ENCODE assay signal across 14 cellular contexts in the genomic region with DNA sequence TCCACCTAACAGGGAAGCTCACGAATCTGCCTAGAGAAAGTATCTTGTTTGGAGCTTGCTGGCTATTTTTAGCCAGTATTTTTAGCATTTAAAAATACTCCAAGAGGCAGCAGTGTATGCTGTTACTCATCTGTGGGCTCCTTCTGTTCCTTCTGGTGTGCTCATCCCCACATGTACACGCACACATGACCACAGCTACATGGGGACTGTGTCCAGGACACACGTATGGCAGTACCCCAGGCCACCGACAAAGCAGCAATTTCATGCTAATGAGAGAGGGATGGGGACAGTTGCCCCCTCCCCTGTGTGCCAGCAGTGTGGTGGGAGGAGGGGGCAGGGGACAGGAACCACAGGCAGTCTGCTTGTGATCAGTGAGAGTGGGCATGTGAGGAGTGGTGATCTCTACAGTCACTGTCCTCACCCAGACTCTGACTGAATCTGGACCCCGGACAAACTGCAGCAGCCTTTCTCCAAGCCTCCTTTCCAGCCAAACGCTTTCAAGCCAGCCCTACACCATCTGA. TPM values are rescaled to one million over a fixed set of nuclear protein-coding genes. Genes with fewer than 3 reads are reported as not detected.
A peak's percentile ranks its signal among the peaks of the same experiment; 100 is the strongest.
DNase-seq lines count a peak whose midpoint lies in the region; ATAC-seq and TF ChIP-seq lines count a peak whose summit lies in the region.
"Had no signal": no experiment of that assay in that cellular context is flagged by ENCODE, and none has a peak within 500 bp of the region (broad histone marks: within the 10 kb centered on the region; RNA-seq: fewer than 3 reads in every experiment).

No MANE protein-coding gene starts in this region.

- H3K4me2 ChIP-seq in mesenchymal stem cell (ENCODE audit: low read length, poor library complexity, severe bottlenecking): no peak overlapping the region

- H3K9me3 Mint-ChIP-seq in chondrocyte (ENCODE audit: low read depth): no peaks in the 10 kb centered on the region
- H3K9me3 Mint-ChIP-seq in activated T-cell treated with anti-CD3 and anti-CD28 coated beads, Interleukin-2, amount 50 U/mL, for 4 hours: no peaks in the 10 kb centered on the region

- no peak overlapping the region for H2AK5ac ChIP-seq in mesenchymal stem cell (ENCODE audit: low read length, severe bottlenecking)

- peaks cover 23% of the 10 kb centered on the region for H3K4me1 ChIP-seq in mesenchymal stem cell (ENCODE audit: control insufficient read depth, insufficient read depth, low read depth, low read length)

- peaks cover 20 to 66% of the 10 kb centered on the region in 2 experiments for H3K27me3 ChIP-seq in mesenchymal stem cell (ENCODE audit: control insufficient read depth in 1 of 2, insufficient read depth in 1 of 2, low read length in 2 of 2)

- no peaks in the 10 kb centered on the region for H3K36me3 Mint-ChIP-seq in chondrocyte (ENCODE audit: low read depth)
- H3K36me3 Mint-ChIP-seq in activated T-cell treated with anti-CD3 and anti-CD28 coated beads, Interleukin-2, amount 50 U/mL, for 4 hours (ENCODE audit: insufficient read depth): no peaks in the 10 kb centered on the region

- peaks cover 48% of the 10 kb centered on the region for H3K4me1 Mint-ChIP-seq in chondrocyte (ENCODE audit: low read depth)
- peaks cover 11% of the 10 kb centered on the region for H3K4me1 Mint-ChIP-seq in activated T-cell treated with anti-CD3 and anti-CD28 coated beads, Interleukin-2, amount 50 U/mL, for 4 hours (ENCODE audit: low read depth)

- H3K23ac ChIP-seq in mesenchymal stem cell (ENCODE audit: low read length in 2 of 2): no peak overlapping the region

- H3K18ac ChIP-seq in mesenchymal stem cell (ENCODE audit: low read depth in 1 of 2, low read length in 2 of 2): peak overlapping the region; percentile 45 to 46

- peak; percentile 20 for DNase-seq in NOMO-1 treated with DMSO at 0.1 percent for 48 hours (lab: John Stamatoyannopoulos, UW; ENCODE audit: unreplicated experiment)
- no peak for DNase-seq in NOMO-1 (lab: John Stamatoyannopoulos, UW; ENCODE audit: unreplicated experiment in 2 of 2)
- DNase-seq in chondrocyte (ENCODE audit: low spot score): no peak
- no peak for DNase-seq in mesenchymal stem cell
- peak; percentile 68 for DNase-seq in superior temporal gyrus (ENCODE audit: extremely low spot score)
- no peak for DNase-seq in NCI-H524 treated with DMSO at 0.1 percent for 48 hours (lab: John Stamatoyannopoulos, UW)
- DNase-seq in activated T-cell treated with anti-CD3 and anti-CD28 coated beads, Interleukin-2, amount 50 U/mL, for 4 hours: no peak
- DNase-seq: activated effector memory CD4-positive, alpha-beta T cell treated with anti-CD3 and anti-CD28 coated beads, Interleukin-2, amount 50 U/mL, for 16 hours; NCI-H1436 treated with DMSO at 0.1 percent for 48 hours had no signal

- H3K36me3 ChIP-seq in mesenchymal stem cell (ENCODE audit: control insufficient read depth in 1 of 2, insufficient read depth in 2 of 2, low read depth in 1 of 2, low read length in 2 of 2): no peaks in the 10 kb centered on the region

- peak overlapping the region in 1 of 2 experiments; percentile 8 for H2BK12ac ChIP-seq in mesenchymal stem cell (ENCODE audit: low read length in 2 of 2)

- no peak overlapping the region for H2AFZ ChIP-seq in mesenchymal stem cell (ENCODE audit: low read depth, low read length)

- no peak overlapping the region for H4K91ac ChIP-seq in mesenchymal stem cell (ENCODE audit: low read length)

- no peak overlapping the region for H4K8ac ChIP-seq in mesenchymal stem cell (ENCODE audit: low read length)

- H3K9ac ChIP-seq in mesenchymal stem cell (ENCODE audit: low read length): no peak overlapping the region

- H2BK15ac ChIP-seq in mesenchymal stem cell (ENCODE audit: low read depth, poor library complexity, severe bottlenecking): no peak overlapping the region

- H3K4me3 ChIP-seq in mesenchymal stem cell (ENCODE audit: insufficient read depth in 1 of 2, low read depth in 1 of 2, low read length in 2 of 2): peak overlapping the region in 1 of 2 experiments; percentile 20

- H3K27ac Mint-ChIP-seq in chondrocyte (ENCODE audit: unreplicated experiment): peak overlapping the region; percentile 63

- no peak for ATAC-seq in HG03460 (IDR thresholded peaks at IDR 0.05; ENCODE audit: unreplicated experiment)
- ATAC-seq in activated T-cell treated with anti-CD3 and anti-CD28 coated beads, Interleukin-2, amount 50 U/mL, for 4 hours: no peak
- ATAC-seq: A549, HCT116 had no signal

- TF ChIP-seq CTCF in chondrocyte (IDR thresholded peaks at IDR 0.05): no peak

- no peak overlapping the region for H3K27ac ChIP-seq in mesenchymal stem cell (ENCODE audit: low read length, poor library complexity, severe bottlenecking)
- H3K27ac ChIP-seq: HL-60, VCaP had no signal

- H3K4ac ChIP-seq in mesenchymal stem cell (ENCODE audit: low read depth in 1 of 2, low read length in 2 of 2): no peak overlapping the region

- H2BK5ac ChIP-seq in mesenchymal stem cell (ENCODE audit: low read depth, low read length, poor library complexity, severe bottlenecking): no peak overlapping the region

- peaks cover 4% of the 10 kb centered on the region for H3K27me3 Mint-ChIP-seq in chondrocyte (ENCODE audit: low read depth)
- H3K27me3 Mint-ChIP-seq in activated T-cell treated with anti-CD3 and anti-CD28 coated beads, Interleukin-2, amount 50 U/mL, for 4 hours (ENCODE audit: low read depth): peaks cover 62% of the 10 kb centered on the region

- peak overlapping the region in 1 of 2 experiments; percentile 31 for H3K14ac ChIP-seq in mesenchymal stem cell (ENCODE audit: low read length in 2 of 2)

- peak overlapping the region; percentile 73 for H3K4me3 Mint-ChIP-seq in chondrocyte (ENCODE audit: unreplicated experiment)
- no peak overlapping the region for H3K4me3 Mint-ChIP-seq in activated T-cell treated with anti-CD3 and anti-CD28 coated beads, Interleukin-2, amount 50 U/mL, for 4 hours

- no peaks in the 10 kb centered on the region for H3K9me3 ChIP-seq in mesenchymal stem cell (ENCODE audit: control insufficient read depth, low read length)
- H3K9me3 ChIP-seq: A549 had no signal

- no peaks in the 10 kb centered on the region for H3K79me1 ChIP-seq in mesenchymal stem cell (replicated peaks; ENCODE audit: low read length, poor library complexity, severe bottlenecking)

- 88% methylated on average over 4 of the region's 6 CpGs for WGBS in mesenchymal stem cell

- no peak overlapping the region for H2BK120ac ChIP-seq in mesenchymal stem cell (ENCODE audit: low read depth, low read length)

RNA-seq across cellular contexts. Expression of a gene that starts 16.4 kb away (rescaled TPM):
- total RNA-seq in chondrocyte: 2.1 to 4.1 TPM (median 3.6 TPM) in 3 replicates
- polyA plus RNA-seq in mesenchymal stem cell (2013, experiment 1 of 2): 0.65 TPM
- polyA plus RNA-seq in mesenchymal stem cell (2013, experiment 2 of 2): 0.60 TPM
- under 1 TPM; 0.19 to 0.53 (median 0.37) TPM for total RNA-seq in activated T-cell treated with anti-CD3 and anti-CD28 coated beads, Interleukin-2, amount 50 U/mL, for 4 hours

RNA-seq across cellular contexts. Expression of a gene that starts 18.6 kb away (rescaled TPM):
- not detected in 3 replicates for total RNA-seq in chondrocyte
- polyA plus RNA-seq in mesenchymal stem cell (2013, experiment 1 of 2): not detected
- not detected for polyA plus RNA-seq in mesenchymal stem cell (2013, experiment 2 of 2)
- not detected for total RNA-seq in activated T-cell treated with anti-CD3 and anti-CD28 coated beads, Interleukin-2, amount 50 U/mL, for 4 hours
- polyA plus RNA-seq: A549 had no signal

RNA-seq across cellular contexts. Expression of a gene that starts 24.4 kb away (rescaled TPM):
- total RNA-seq in chondrocyte: 16.2 to 67.2 TPM (median 67.1 TPM) in 3 replicates
- 25.1 TPM for polyA plus RNA-seq in mesenchymal stem cell (2013, experiment 1 of 2)
- 26.5 TPM for polyA plus RNA-seq in mesenchymal stem cell (2013, experiment 2 of 2)
- not detected for total RNA-seq in activated T-cell treated with anti-CD3 and anti-CD28 coated beads, Interleukin-2, amount 50 U/mL, for 4 hours
- polyA plus RNA-seq: A549 had no signal

RNA-seq across cellular contexts. Expression of a gene that starts 30.8 kb away (rescaled TPM):
- 22.8 to 26.0 TPM (median 24.3 TPM) in 3 replicates for total RNA-seq in chondrocyte
- polyA plus RNA-seq in mesenchymal stem cell (2013, experiment 1 of 2): 30.2 TPM
- 30.5 TPM for polyA plus RNA-seq in mesenchymal stem cell (2013, experiment 2 of 2)
- total RNA-seq in activated T-cell treated with anti-CD3 and anti-CD28 coated beads, Interleukin-2, amount 50 U/mL, for 4 hours: 10 to 100 TPM; 18.6 to 20.7 (median 18.9) TPM

RNA-seq across cellular contexts. Expression of a gene that starts 48.2 kb away (rescaled TPM):
- total RNA-seq in chondrocyte: 170 to 527 TPM (median 509 TPM) in 3 replicates
- 80.2 TPM for polyA plus RNA-seq in mesenchymal stem cell (2013, experiment 1 of 2)
- polyA plus RNA-seq in mesenchymal stem cell (2013, experiment 2 of 2): 77.3 TPM
- total RNA-seq in activated T-cell treated with anti-CD3 and anti-CD28 coated beads, Interleukin-2, amount 50 U/mL, for 4 hours: 1 to 10 TPM in 2 of 3 donors, under 1 TPM in 1; 0.96 to 3.2 (median 2.1) TPM

Comparison
In these comparisons a context has a peak if more than half of its experiments do, and no peak if none do; other contexts are left out.
1. DNase-seq: peak in NOMO-1 treated with DMSO at 0.1 percent for 48 hours (single experiment) and superior temporal gyrus (single experiment); none in NOMO-1 (0 of 2), chondrocyte (single experiment), mesenchymal stem cell (single experiment), NCI-H524 treated with DMSO at 0.1 percent for 48 hours (single experiment) and activated T-cell treated with anti-CD3 and anti-CD28 coated beads, Interleukin-2, amount 50 U/mL, for 4 hours (single experiment).
2. RNA of a gene that starts 24.4 kb away (total RNA-seq): 16.2 to 67.2 TPM in chondrocyte; not detected in activated T-cell treated with anti-CD3 and anti-CD28 coated beads, Interleukin-2, amount 50 U/mL, for 4 hours; every median in the first group is over 10 times any median in the second.